In genomic region chr11:100632970-100633452, GRCh38 we compare ENCODE assay signal across 9 cellular contexts. TPM values are rescaled to one million over a fixed set of nuclear protein-coding genes. Genes with fewer than 3 reads are reported as not detected.
A peak's percentile ranks its signal among the peaks of the same experiment; 100 is the strongest.
DNase-seq lines count a peak whose midpoint lies in the region; ATAC-seq and TF ChIP-seq lines count a peak whose summit lies in the region.
"Had no signal": no experiment of that assay in that cellular context is flagged by ENCODE, and none has a peak within 500 bp of the region (broad histone marks: within the 10 kb centered on the region; RNA-seq: fewer than 3 reads in every experiment).

No MANE protein-coding gene starts in this region.

- 31% methylated on average over 5 of the region's 5 CpGs for WGBS in mammary epithelial cell (ENCODE audit: low coverage, missing lambda C conversion rate)
- WGBS in transverse colon (ENCODE audit: low coverage in 1 of 2), 2 donors = 32 to 61% methylated on average over 2 to 5 of the region's 5 CpGs

- no peaks in the 10 kb centered on the region for H3K4me1 ChIP-seq in mammary epithelial cell (ENCODE audit: insufficient read depth, low read length)
- H3K4me1 ChIP-seq in left lung = no peaks in the 10 kb centered on the region
- peaks cover 0 to 38% (median 18%) of the 10 kb centered on the region in 4 donors for H3K4me1 ChIP-seq in transverse colon

- H2AFZ ChIP-seq in mammary epithelial cell (ENCODE audit: low read depth, low read length) = peak overlapping the region; percentile 3

- H3K36me3 ChIP-seq in mammary epithelial cell (ENCODE audit: insufficient read depth, low read length) = no peaks in the 10 kb centered on the region
- H3K36me3 ChIP-seq in left lung = no peaks in the 10 kb centered on the region
- no peaks in the 10 kb centered on the region for H3K36me3 ChIP-seq in transverse colon

- H3K9ac ChIP-seq in mammary epithelial cell (ENCODE audit: insufficient read depth, low read length) = no peak overlapping the region

- peak; percentile 83 for ATAC-seq in left lung
- no peak for ATAC-seq in HG02642 (IDR thresholded peaks at IDR 0.05; ENCODE audit: poor library complexity, unreplicated experiment)

- TF ChIP-seq EP300 in transverse colon (IDR thresholded peaks at IDR 0.05; ENCODE audit: low read depth) = no peak

- no peaks in the 10 kb centered on the region for H4K20me1 ChIP-seq in mammary epithelial cell (ENCODE audit: insufficient read depth, low read length)

- H3K27ac ChIP-seq in mammary epithelial cell (ENCODE audit: insufficient read depth, low read depth, low read length) = no peak overlapping the region
- H3K27ac ChIP-seq in left lung = peak overlapping the region in 1 of 2 donors; percentile 51
- H3K27ac ChIP-seq in transverse colon = peak overlapping the region; percentile 27 to 69 (median 53)

- dilution Hi-C loops in mammary epithelial cell (cut with HindIII; ENCODE audit: low sequenced_read_pairs) = no loop called here

- intact Hi-C loops in mammary epithelial cell (cut with micrococcal nuclease) = no loop called here
- intact Hi-C loops in left lung (cut with DNase I) = no loop called here
- intact Hi-C loops in transverse colon (cut with DNase I; ENCODE audit: low total_unique reads) = no loop called here

- TF ChIP-seq POLR2A in transverse colon (IDR thresholded peaks at IDR 0.05) = no peak

- TF ChIP-seq CTCF in mammary epithelial cell (conservative IDR thresholded peaks at IDR 0.05 in 1 of 2, IDR thresholded peaks at IDR 0.05 in 1 of 2; ENCODE audit: extremely low read depth in 1 of 2, insufficient read depth in 1 of 2, low read depth in 1 of 2, low read length in 2 of 2) = no peak
- no peak for TF ChIP-seq CTCF in left lung (IDR thresholded peaks at IDR 0.05)
- TF ChIP-seq CTCF in transverse colon (IDR thresholded peaks at IDR 0.05) = no peak

- no peaks in the 10 kb centered on the region for H3K9me3 ChIP-seq in mammary epithelial cell (replicated peaks; ENCODE audit: insufficient read depth, low read length)
- H3K9me3 ChIP-seq in left lung = peaks cover 0 to 2% of the 10 kb centered on the region in 2 donors
- H3K9me3 ChIP-seq in transverse colon = no peaks in the 10 kb centered on the region

- CTCF ChIA-PET in mammary epithelial cell (lab: Charles Lee; ENCODE audit: low non-redundant PET) = no interaction called here

- no peak overlapping the region for H3K4me2 ChIP-seq in mammary epithelial cell (ENCODE audit: insufficient read depth, low read depth, low read length)

- H3K4me3 ChIP-seq in mammary epithelial cell (replicated peaks in 1 of 3; ENCODE audit: insufficient read depth in 1 of 3, low read depth in 2 of 3, low read length in 3 of 3) (no peak overlapping the region), left lung (no peak overlapping the region), transverse colon (no peak overlapping the region)

- H3K79me2 ChIP-seq in mammary epithelial cell (ENCODE audit: insufficient read depth, low read length) = no peaks in the 10 kb centered on the region

- no peaks in the 10 kb centered on the region for H3K27me3 ChIP-seq in mammary epithelial cell (ENCODE audit: insufficient read depth, low read length)
- H3K27me3 ChIP-seq in left lung = no peaks in the 10 kb centered on the region
- no peaks in the 10 kb centered on the region for H3K27me3 ChIP-seq in transverse colon

- DNase-seq in NCI-H1105 (lab: John Stamatoyannopoulos, UW) (peak; percentile 9), mammary epithelial cell (no peak), left lung (peak in 1 of 2 donors; percentile 52), transverse colon (peak; percentile 56), T1000 (lab: John Stamatoyannopoulos, UW) (no peak), NCI-H510A treated with DMSO at 0.1 percent for 48 hours (lab: John Stamatoyannopoulos, UW) (no peak)
- DNase-seq: activated naive CD4-positive, alpha-beta T cell treated with anti-CD3 and anti-CD28 coated beads, Interleukin-2, amount 10 ng/mL, durations not matched to agents 7 days and 5 days; stimulated activated CD8-positive, alpha-beta memory T cell treated with anti-CD3 and anti-CD28 coated beads, Interleukin-4, amount 100 ng/mL, for 48 hours had no signal

- in situ Hi-C loops in mammary epithelial cell (cut with MboI; ENCODE audit: low sequenced_read_pairs in 2 of 2) = no loop called here
- in situ Hi-C loops in transverse colon (cut with MboI; ENCODE audit: low pct_ligation_motif_present in 1 of 4, low pct_unique_long_range_greater_than_20kb in 1 of 4, low sequenced_read_pairs in 3 of 4) = no loop called here

- no TSS peak for BruUV-seq in mammary epithelial cell (replicated peaks; lab: Mats Ljungman, UMichigan)

RNA-seq across cellular contexts. Expression of gene ARHGAP42, which starts 54.1 kb away (rescaled TPM):
- 10 to 100 TPM in 1 of 2 donors, 1 to 10 TPM in 1; 6.0 to 17.0 TPM for total RNA-seq in mammary epithelial cell
- 2.6 TPM for polyA plus RNA-seq in mammary epithelial cell
- 2.9 TPM for polyA minus RNA-seq in mammary epithelial cell
- total RNA-seq in left lung = 10 to 100 TPM; 17.1 to 18.3 TPM
- total RNA-seq in transverse colon = 10 to 100 TPM; 33.3 to 62.5 (median 40.9) TPM

Comparison
In these comparisons a context has a peak if more than half of its experiments do, and no peak if none do; other contexts are left out.
1. DNase-seq: peak in NCI-H1105 (single experiment) and transverse colon (single experiment); none in mammary epithelial cell (single experiment), T1000 (single experiment) and NCI-H510A treated with DMSO at 0.1 percent for 48 hours (single experiment).